ENCODE assay signal across 8 cellular contexts in the genomic region with DNA sequence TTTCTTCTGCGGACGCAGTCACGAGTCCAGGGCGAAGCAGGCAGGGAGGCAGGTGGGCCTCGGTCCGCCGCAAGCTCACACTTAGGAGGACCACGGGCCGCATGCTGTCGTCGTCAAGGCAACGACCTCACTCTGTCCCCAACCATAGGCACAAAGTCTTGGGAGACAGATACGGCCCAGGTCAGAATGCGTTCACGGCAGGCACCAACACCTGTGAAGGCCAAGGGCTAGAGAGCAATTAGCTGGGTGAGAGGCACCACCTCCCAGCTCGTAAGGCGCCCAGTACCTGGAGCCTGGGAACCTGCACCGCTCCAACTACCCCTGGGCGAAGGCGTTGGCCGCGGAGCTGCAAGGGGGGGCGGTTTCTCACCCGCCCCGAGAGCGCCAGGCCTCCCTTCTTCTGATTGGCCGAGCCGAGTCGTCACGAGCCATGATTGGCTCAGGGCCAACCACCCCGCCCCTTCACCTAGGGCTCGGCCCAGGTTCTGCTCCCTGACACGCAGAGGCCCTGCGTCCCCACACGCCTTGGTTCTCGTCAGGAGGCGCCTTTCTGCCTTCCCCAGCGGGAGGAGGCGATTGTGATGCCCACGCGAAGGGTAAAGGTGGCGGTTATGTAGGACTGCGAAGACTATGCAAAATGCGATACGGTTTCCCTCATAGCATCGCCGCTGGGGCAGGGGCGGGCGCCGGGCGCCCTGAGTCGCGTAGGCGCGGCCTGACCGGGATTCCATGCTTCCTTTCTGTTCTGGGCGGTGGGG. TPM values are rescaled to one million over a fixed set of nuclear protein-coding genes. Genes with fewer than 3 reads are reported as not detected.
DNase-seq lines count a peak whose midpoint lies in the region; ATAC-seq, FAIRE-seq and TF ChIP-seq lines count a peak whose summit lies in the region.

A gene (minus strand): TSS at position 355 of the 758 bp plus-strand sequence. CDS start 4,540 bp downstream, outside the sequence.

- H3K79me2 ChIP-seq in Karpas-422 (ENCODE audit: low read length) = no peaks in the 10 kb centered on the region

- no peaks in the 10 kb centered on the region for H3K9me2 ChIP-seq in Karpas-422 (replicated peaks; ENCODE audit: insufficient read depth, low read length)

- DNase-seq in D341Med (ENCODE audit: low spot score) (peak; percentile 30), Karpas-422 (peak; percentile 81), T-helper 1 cell (peak; percentile 86 to 93 (median 89)), astrocyte of the cerebellum (ENCODE audit: low read depth) (peak; percentile 19), hippocampal formation (lab: John Stamatoyannopoulos, UW) (peak; percentile 26 to 74), renal cortical epithelial cell (ENCODE audit: low read depth) (peak; percentile 59), urothelium cell line (ENCODE audit: low spot score) (peak; percentile 73)

- no peak within 1 kb of the TSS for H2AFZ ChIP-seq in Karpas-422 (ENCODE audit: low read length)

- H3K9me3 ChIP-seq in Karpas-422 (ENCODE audit: low read length) = no peaks in the 10 kb centered on the region

- H3K4me2 ChIP-seq in Karpas-422 (ENCODE audit: low read depth, low read length, poor library complexity, severe bottlenecking) = peak within 1 kb of the TSS; percentile 52

- TF ChIP-seq CTCF in astrocyte of the cerebellum (IDR thresholded peaks at IDR 0.05; ENCODE audit: low read depth, low read length, missing control alignments) = no peak

- no peak within 1 kb of the TSS for H3K27ac ChIP-seq in Karpas-422 (ENCODE audit: low read length)

- ATAC-seq in GM21526 (IDR thresholded peaks at IDR 0.05; ENCODE audit: low FRiP score, unreplicated experiment) = peak; percentile 99

- peak; percentile 23 for FAIRE-seq in urothelium cell line (lab: Jason Lieb, UNC)

- no peaks in the 10 kb centered on the region for H3K27me3 ChIP-seq in Karpas-422 (ENCODE audit: low read length)

- peaks cover 8% of the 10 kb centered on the region for H3K4me1 ChIP-seq in Karpas-422 (ENCODE audit: low read length)

- H3K4me3 ChIP-seq in Karpas-422 (ENCODE audit: low read length) (peak within 1 kb of the TSS; percentile 58), astrocyte of the cerebellum (ENCODE audit: low read depth, low read length) (peak within 1 kb of the TSS; percentile 68)

- in situ Hi-C loops in astrocyte of the cerebellum (cut with HindIII; ENCODE audit: low sequenced_read_pairs) = no loop called here

- no peak within 1 kb of the TSS for H3K9ac ChIP-seq in Karpas-422 (ENCODE audit: low read length)

- H4K20me1 ChIP-seq in Karpas-422 (ENCODE audit: insufficient read depth, low read depth, low read length) = no peaks in the 10 kb centered on the region

- no peaks in the 10 kb centered on the region for H3K36me3 ChIP-seq in Karpas-422 (ENCODE audit: insufficient read depth, low read length)

RNA-seq across cellular contexts. Expression of the gene that starts here (rescaled TPM):
- 0.11 TPM in 1 of 2 replicates, not detected in the other for total RNA-seq in Karpas-422 (2014; rRNA removed; shearing (Covaris generic); ENCODE audit: low replicate concordance)
- total RNA-seq in renal cortical epithelial cell = 7.3 and 15.8 TPM in 2 replicates

Comparison
In these comparisons a context has a peak if more than half of its experiments do, and no peak if none do; other contexts are left out.
1. Peak in DNase-seq, H3K4me3 ChIP-seq and H3K4me2 ChIP-seq in Karpas-422; RNA of the gene not detected or under 1 TPM.
2. DNase-seq: peak in every context shown above with its lines; median percentile 89 in T-helper 1 cell; 81 in Karpas-422; 73 in urothelium cell line; 59 in renal cortical epithelial cell; 50 in hippocampal formation; 30 in D341Med; 19 in astrocyte of the cerebellum.